8 cellular contexts compared by ENCODE assay signal in the genomic region with DNA sequence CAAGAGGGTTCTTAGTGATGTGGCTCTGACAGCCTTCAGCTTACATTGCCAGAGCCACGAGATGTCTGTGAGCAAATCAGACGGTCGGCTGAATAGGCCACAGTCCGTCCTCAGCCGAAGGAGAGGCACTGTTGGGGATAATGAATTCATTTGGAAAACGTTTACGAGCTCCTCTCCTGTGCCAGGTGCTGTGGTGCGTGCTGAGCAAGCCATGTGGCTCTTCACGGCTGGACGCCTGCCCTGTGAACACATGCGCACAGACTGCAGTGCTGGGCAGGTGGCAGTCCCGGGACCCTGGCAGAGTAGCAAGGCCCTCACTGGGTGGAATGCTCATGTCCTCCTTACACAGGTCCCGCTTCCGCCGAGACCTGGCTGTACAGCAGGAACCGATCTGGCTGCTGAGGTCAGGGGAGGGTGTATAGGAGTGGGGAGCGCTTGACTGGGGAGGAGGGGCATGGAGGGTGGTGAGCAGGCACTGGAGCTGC. TPM values are rescaled to one million over a fixed set of nuclear protein-coding genes. Genes with fewer than 3 reads are reported as not detected.
DNase-seq lines count a peak whose midpoint lies in the region; ATAC-seq and TF ChIP-seq lines count a peak whose summit lies in the region.

No MANE protein-coding gene starts in this region.

- H3K9me2 ChIP-seq in PC-3 (replicated peaks; ENCODE audit: low read length), result no peaks in the 10 kb centered on the region

- no peak overlapping the region for H3K4me3 ChIP-seq in HEK293 (ENCODE audit: low read depth, low read length)
- H3K4me3 ChIP-seq in lung, result no peak overlapping the region
- no peak overlapping the region for H3K4me3 ChIP-seq in PC-3 (ENCODE audit: low read length)

- peaks cover 0 to 1% (median 0%) of the 10 kb centered on the region in 3 donors for H3K27me3 Mint-ChIP-seq in CD14-positive monocyte (ENCODE audit: low read depth in 3 of 3)
- H3K27me3 Mint-ChIP-seq in activated T-helper 1 cell treated with anti-CD3 and anti-CD28 coated beads, Interleukin-12 subunit alpha, Interleukin-12 subunit beta, Interleukin-2, Interleukin-4 antibody, amounts not matched to agents 30 ng/mL and 10 ng/mL and 1 ng/mL, durations not matched to agents 14 hours and 24 hours and 36 hours (ENCODE audit: insufficient read depth), result no peaks in the 10 kb centered on the region

- H3K9me3 ChIP-seq in HEK293 (ENCODE audit: control insufficient read depth, insufficient read depth, low read depth, low read length) (no peaks in the 10 kb centered on the region), lung (ENCODE audit: control insufficient read depth in 2 of 2, insufficient read depth in 1 of 2, low read length in 1 of 2) (no peaks in the 10 kb centered on the region), PC-3 (ENCODE audit: low read length) (no peaks in the 10 kb centered on the region)

- peak overlapping the region; percentile 90 to 96 (median 95) for H3K27ac Mint-ChIP-seq in CD14-positive monocyte
- peak overlapping the region; percentile 81 for H3K27ac Mint-ChIP-seq in activated T-helper 1 cell treated with anti-CD3 and anti-CD28 coated beads, Interleukin-12 subunit alpha, Interleukin-12 subunit beta, Interleukin-2, Interleukin-4 antibody, amounts not matched to agents 30 ng/mL and 10 ng/mL and 1 ng/mL, durations not matched to agents 14 hours and 24 hours and 36 hours

- ATAC-seq in lung (ENCODE audit: insufficient read depth, low FRiP score) (no peak), PC-3 (no peak)

- no peaks in the 10 kb centered on the region for H4K20me1 ChIP-seq in PC-3 (ENCODE audit: low read length)

- no peak overlapping the region for H3K27ac ChIP-seq in HEK293 (ENCODE audit: extremely low read depth, low read depth, low read length)
- peak overlapping the region; percentile 59 to 66 for H3K27ac ChIP-seq in lung (ENCODE audit: low read depth in 1 of 2, low read length in 1 of 2)
- no peak overlapping the region for H3K27ac ChIP-seq in PC-3 (ENCODE audit: low read length)

- H2AFZ ChIP-seq in PC-3 (ENCODE audit: low read length), result no peak overlapping the region

- H3K27me3 ChIP-seq in lung (ENCODE audit: control insufficient read depth, insufficient read depth), result no peaks in the 10 kb centered on the region
- no peaks in the 10 kb centered on the region for H3K27me3 ChIP-seq in PC-3 (ENCODE audit: low read length)

- peaks cover 0 to 2% (median 0%) of the 10 kb centered on the region in 7 donors for H3K9me3 Mint-ChIP-seq in CD14-positive monocyte
- H3K9me3 Mint-ChIP-seq in activated T-helper 1 cell treated with anti-CD3 and anti-CD28 coated beads, Interleukin-12 subunit alpha, Interleukin-12 subunit beta, Interleukin-2, Interleukin-4 antibody, amounts not matched to agents 30 ng/mL and 10 ng/mL and 1 ng/mL, durations not matched to agents 14 hours and 24 hours and 36 hours, result no peaks in the 10 kb centered on the region

- peaks cover 0 to 9% of the 10 kb centered on the region in 2 experiments; a peak in 2 of 3 replicates for H3K36me3 ChIP-seq in HEK293 (ENCODE audit: control insufficient read depth in 2 of 2, insufficient read depth in 1 of 2, low read length in 2 of 2)
- H3K36me3 ChIP-seq in lung (ENCODE audit: control insufficient read depth in 2 of 2, insufficient read depth in 2 of 2, low read length in 2 of 2), result peaks cover 0 to 1% of the 10 kb centered on the region in 2 donors
- no peaks in the 10 kb centered on the region for H3K36me3 ChIP-seq in PC-3 (ENCODE audit: low read depth, low read length)

- peak overlapping the region in 1 of 2 donors; percentile 3 for H3K4me3 Mint-ChIP-seq in CD14-positive monocyte
- H3K4me3 Mint-ChIP-seq in activated T-helper 1 cell treated with anti-CD3 and anti-CD28 coated beads, Interleukin-12 subunit alpha, Interleukin-12 subunit beta, Interleukin-2, Interleukin-4 antibody, amounts not matched to agents 30 ng/mL and 10 ng/mL and 1 ng/mL, durations not matched to agents 14 hours and 24 hours and 36 hours, result peak overlapping the region; percentile 16

- CTCF ChIA-PET in HEK293 (lab: Yijun Ruan, JAX), result interaction anchor here (2.3 kb wide), 1 partner anchor 10 kb away, joined by 8 read pairs; no protein-coding TSS in a partner anchor
- CTCF ChIA-PET in PC-3 (lab: Charles Lee), result interaction anchor here (0.6 kb wide), 1 partner anchor 22 kb away, joined by 5 read pairs; no protein-coding TSS in a partner anchor

- POLR2A ChIA-PET in HEK293 (lab: Yijun Ruan, JAX), result interaction anchor here (0.8 to 1.2 kb wide), 2 partner anchors 11 to 15 kb away, joined by 3 to 5 read pairs; no protein-coding TSS in a partner anchor
- POLR2A ChIA-PET in PC-3 (lab: Charles Lee; ENCODE audit: unreplicated experiment), result no interaction called here

- DNase-seq in CD14-positive monocyte (ENCODE audit: low spot score) (no peak), lung (ENCODE audit: low spot score) (no peak), PC-3 (no peak), SW 1271 (lab: John Stamatoyannopoulos, UW) (no peak), HT-29 (ENCODE audit: low spot score) (no peak), RPMI8226 (no peak)
- no peak for DNase-seq in activated T-helper 1 cell treated with anti-CD3 and anti-CD28 coated beads, Interleukin-12 subunit alpha, Interleukin-12 subunit beta, Interleukin-2, Interleukin-4 antibody, amounts not matched to agents 30 ng/mL and 10 ng/mL and 1 ng/mL, durations not matched to agents 14 hours and 24 hours and 36 hours (ENCODE audit: low spot score)

- intact Hi-C loops in CD14-positive monocyte (cut with micrococcal nuclease), result no loop called here
- intact Hi-C loops in activated T-helper 1 cell treated with anti-CD3 and anti-CD28 coated beads, Interleukin-12 subunit alpha, Interleukin-12 subunit beta, Interleukin-2, Interleukin-4 antibody, amounts not matched to agents 30 ng/mL and 10 ng/mL and 1 ng/mL, durations not matched to agents 14 hours and 24 hours and 36 hours (cut with micrococcal nuclease), result no loop called here
- intact Hi-C loops in PC-3 (cut with micrococcal nuclease), result loop anchor here (10.0 kb wide), 1 partner anchor 204 kb away; no protein-coding TSS in a partner anchor

- H3K4me1 Mint-ChIP-seq in CD14-positive monocyte, result peaks cover 77% of the 10 kb centered on the region
- H3K4me1 Mint-ChIP-seq in activated T-helper 1 cell treated with anti-CD3 and anti-CD28 coated beads, Interleukin-12 subunit alpha, Interleukin-12 subunit beta, Interleukin-2, Interleukin-4 antibody, amounts not matched to agents 30 ng/mL and 10 ng/mL and 1 ng/mL, durations not matched to agents 14 hours and 24 hours and 36 hours (ENCODE audit: low read depth), result peaks cover 56% of the 10 kb centered on the region

- peaks cover 33 to 64% of the 10 kb centered on the region in 2 donors for H3K36me3 Mint-ChIP-seq in CD14-positive monocyte
- peaks cover 28% of the 10 kb centered on the region for H3K36me3 Mint-ChIP-seq in activated T-helper 1 cell treated with anti-CD3 and anti-CD28 coated beads, Interleukin-12 subunit alpha, Interleukin-12 subunit beta, Interleukin-2, Interleukin-4 antibody, amounts not matched to agents 30 ng/mL and 10 ng/mL and 1 ng/mL, durations not matched to agents 14 hours and 24 hours and 36 hours (ENCODE audit: low read depth)

- H3K4me1 ChIP-seq in HEK293 (ENCODE audit: control insufficient read depth, insufficient read depth, low read length) (peaks cover 10% of the 10 kb centered on the region), lung (ENCODE audit: control insufficient read depth in 2 of 2, insufficient read depth in 2 of 2, low read length in 2 of 2) (peaks cover 0 to 24% of the 10 kb centered on the region in 2 donors), PC-3 (ENCODE audit: insufficient read depth, low read length) (peaks cover 10% of the 10 kb centered on the region)

- no TSS peak for BruUV-seq in PC-3 (replicated peaks; lab: Mats Ljungman, UMichigan)

- WGBS in lung, 2 donors, result 88 to 93% methylated on average over 17 of the region's 17 CpGs

- TF ChIP-seq CTCF in CD14-positive monocyte (IDR thresholded peaks at IDR 0.05) (no peak), HEK293 (tag by site-specific recombination; IDR thresholded peaks at IDR 0.05) (no peak), lung (IDR thresholded peaks at IDR 0.05; ENCODE audit: control extremely low read depth, extremely low read depth) (no peak), PC-3 (conservative IDR thresholded peaks at IDR 0.05; ENCODE audit: low read depth, low read length) (no peak)

- H3K4me2 ChIP-seq in PC-3 (ENCODE audit: low read length), result no peak overlapping the region

- peaks cover 56% of the 10 kb centered on the region for H3K79me2 ChIP-seq in PC-3 (ENCODE audit: low read length)

- no peaks in the 10 kb centered on the region for H3F3A ChIP-seq in PC-3 (ENCODE audit: low read length, unreplicated experiment)

- no peak overlapping the region for H3K9ac ChIP-seq in PC-3 (ENCODE audit: low read length)

TF ChIP-seq in HEK293, 187 proteins besides CTCF, POLR2A, EP300 and RAD21 (continues in another document):
- TF ChIP-seq ZNF354C (tag by site-specific recombination; IDR thresholded peaks at IDR 0.05; ENCODE audit: borderline replicate concordance, low read depth) (no peak), ZIC2 (tag by site-specific recombination; IDR thresholded peaks at IDR 0.05) (peak; percentile 82), ZFP41 (tag by site-specific recombination; IDR thresholded peaks at IDR 0.05; ENCODE audit: borderline replicate concordance) (no peak), ZEB2 (tag by site-specific recombination; IDR thresholded peaks at IDR 0.05) (no peak), SP7 (tag by site-specific recombination; IDR thresholded peaks at IDR 0.05) (no peak), ZFP3 (tag by site-specific recombination; IDR thresholded peaks at IDR 0.05; ENCODE audit: low read depth) (no peak), ZNF776 (tag by site-specific recombination; IDR thresholded peaks at IDR 0.05; ENCODE audit: borderline replicate concordance) (no peak), ZBTB48 (tag by site-specific recombination; IDR thresholded peaks at IDR 0.05) (no peak)

RNA-seq across cellular contexts. Expression of gene TBC1D22A, which starts 6.8 kb away (rescaled TPM):
- polyA plus RNA-seq in CD14-positive monocyte, result 10 to 100 TPM; 25.9 to 29.5 TPM
- 42.4 and 48.1 TPM in 2 replicates for total RNA-seq in activated T-helper 1 cell treated with anti-CD3 and anti-CD28 coated beads, Interleukin-12 subunit alpha, Interleukin-12 subunit beta, Interleukin-2, Interleukin-4 antibody, amounts not matched to agents 30 ng/mL and 10 ng/mL and 1 ng/mL, durations not matched to agents 14 hours and 24 hours and 36 hours
- total RNA-seq in lung, result 10 to 100 TPM; 20.3 to 38.4 TPM
- polyA plus RNA-seq in lung, result 10 to 100 TPM; 20.2 to 21.6 TPM
- 12.2 and 14.3 TPM in 2 replicates for total RNA-seq in PC-3 (2014; rRNA removed)
- total RNA-seq in HT-29 (2014; rRNA removed; shearing (Covaris generic)), result 13.5 and 23.9 TPM in 2 replicates

RNA-seq across cellular contexts. Expression of gene CERK, which starts 31.2 kb away (rescaled TPM):
- polyA plus RNA-seq in CD14-positive monocyte (10 to 100 TPM; 22.4 to 24.5 TPM), lung (10 to 100 TPM; 12.1 to 32.4 TPM)
- total RNA-seq in activated T-helper 1 cell treated with anti-CD3 and anti-CD28 coated beads, Interleukin-12 subunit alpha, Interleukin-12 subunit beta, Interleukin-2, Interleukin-4 antibody, amounts not matched to agents 30 ng/mL and 10 ng/mL and 1 ng/mL, durations not matched to agents 14 hours and 24 hours and 36 hours, result 69.6 and 76.5 TPM in 2 replicates
- total RNA-seq in lung (10 to 100 TPM; 31.0 to 36.2 TPM), PC-3 (2014; rRNA removed) (21.6 and 24.1 TPM in 2 replicates)
- total RNA-seq in HT-29 (2014; rRNA removed; shearing (Covaris generic)), result 17.1 and 18.6 TPM in 2 replicates

Comparison
In these comparisons a context has a peak if more than half of its experiments do, and no peak if none do; other contexts are left out.
1. H3K27ac ChIP-seq: peak in lung (2 of 2); none in HEK293 (single experiment) and PC-3 (single experiment).